Comparison of ENCODE assay signal across 8 cellular contexts in genomic region chr2:61144697-61145268, GRCh38.
DNase-seq lines count a peak whose midpoint lies in the region; ATAC-seq and FAIRE-seq lines count a peak whose summit lies in the region.

No MANE protein-coding gene starts in this region.

- FAIRE-seq in GM18507 (lab: Jason Lieb, UNC): peak; percentile 99

- peaks cover 22% of the 10 kb centered on the region for H3K36me3 Mint-ChIP-seq in dendritic cell treated with granulocyte-macrophage colony-stimulating factor and Interleukin-4, amounts not matched to agents 40 ng/mL and 50 ng/mL, for 4 days (ENCODE audit: low read depth)

- ATAC-seq in HG02973 (IDR thresholded peaks at IDR 0.05; ENCODE audit: unreplicated experiment): peak; percentile 90

- no peaks in the 10 kb centered on the region for H3K27me3 Mint-ChIP-seq in dendritic cell treated with granulocyte-macrophage colony-stimulating factor and Interleukin-4, amounts not matched to agents 40 ng/mL and 50 ng/mL, for 4 days

- H3K27ac Mint-ChIP-seq in dendritic cell treated with granulocyte-macrophage colony-stimulating factor and Interleukin-4, amounts not matched to agents 40 ng/mL and 50 ng/mL, for 4 days: peak overlapping the region; percentile 88

- H3K4me1 Mint-ChIP-seq in dendritic cell treated with granulocyte-macrophage colony-stimulating factor and Interleukin-4, amounts not matched to agents 40 ng/mL and 50 ng/mL, for 4 days (ENCODE audit: low read depth): no peaks in the 10 kb centered on the region

- intact Hi-C loops in dendritic cell treated with granulocyte-macrophage colony-stimulating factor and Interleukin-4, amounts not matched to agents 40 ng/mL and 50 ng/mL, for 4 days (cut with micrococcal nuclease): loop anchor here (1.0 to 10.0 kb wide), 2 partner anchors 33 to 620 kb away; no protein-coding TSS in a partner anchor

- no peaks in the 10 kb centered on the region for H3K9me3 Mint-ChIP-seq in dendritic cell treated with granulocyte-macrophage colony-stimulating factor and Interleukin-4, amounts not matched to agents 40 ng/mL and 50 ng/mL, for 4 days

- DNase-seq in GM18507 (ENCODE audit: extremely low spot score, insufficient read length, low read depth) (peak; percentile 96), NCI-H446 (lab: John Stamatoyannopoulos, UW) (peak; percentile 98 to 99), left kidney (ENCODE audit: low read depth, low spot score) (peak; percentile 99), GDM1 (lab: John Stamatoyannopoulos, UW) (no peak)
- peak; percentile 85 to 96 for DNase-seq in activated CD4-positive, alpha-beta T cell treated with anti-CD3 and anti-CD28 coated beads, Interleukin-2, amount 50 U/mL, for 24 hours (ENCODE audit: low read depth in 1 of 2, low spot score in 1 of 2)
- DNase-seq in stimulated activated CD4-positive, alpha-beta T cell treated with anti-CD3 and anti-CD28 coated beads, Interleukin-1b, Interleukin-23, amount 100 ng/mL, for 4 hours (ENCODE audit: low read depth in 2 of 2): peak; percentile 85 to 93

- peak overlapping the region; percentile 83 for H3K4me3 Mint-ChIP-seq in dendritic cell treated with granulocyte-macrophage colony-stimulating factor and Interleukin-4, amounts not matched to agents 40 ng/mL and 50 ng/mL, for 4 days
